ENCODE assay signal across 8 cellular contexts in the genomic region with DNA sequence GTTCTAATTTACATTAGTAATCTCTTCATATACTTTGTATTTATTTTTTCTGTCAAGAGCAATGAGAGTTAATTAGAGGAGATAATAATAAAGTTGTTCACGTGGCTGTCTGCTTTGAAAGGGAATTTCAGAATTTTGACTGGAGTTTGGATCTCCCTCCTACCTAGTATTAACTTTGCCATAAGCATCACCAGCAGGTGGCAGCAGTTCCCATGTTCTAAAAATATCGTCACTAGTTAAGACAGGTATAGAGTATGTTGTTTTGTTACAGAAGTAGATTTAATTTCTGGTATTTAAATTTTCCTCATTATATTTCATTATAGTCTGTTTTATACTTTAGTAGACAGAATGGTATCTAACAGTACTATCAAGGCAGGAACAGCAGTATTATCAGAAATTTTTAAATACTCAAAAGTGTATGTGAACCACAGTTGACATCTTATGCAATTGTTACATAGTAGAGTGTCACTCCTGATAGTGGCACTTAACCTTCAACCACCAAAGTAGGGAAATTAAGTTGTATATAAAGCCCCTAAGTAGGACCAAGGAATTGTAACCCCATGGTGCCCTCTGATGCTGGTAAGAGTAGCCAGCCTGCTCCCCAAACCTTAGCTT. TPM values are rescaled to one million over a fixed set of nuclear protein-coding genes. Genes with fewer than 3 reads are reported as not detected.
DNase-seq lines count a peak whose midpoint lies in the region; ATAC-seq, FAIRE-seq and TF ChIP-seq lines count a peak whose summit lies in the region.

No MANE protein-coding gene starts in this region.

- H3K27ac ChIP-seq in foreskin keratinocyte (no peak overlapping the region), pancreas (no peak overlapping the region), uterus (no peak overlapping the region)

- 1 to 2% methylated on average over 2 of the region's 2 CpGs for WGBS in pancreas, 2 donors

- no peaks in the 10 kb centered on the region for H3K27me3 ChIP-seq in foreskin keratinocyte
- H3K27me3 ChIP-seq in pancreas, result no peaks in the 10 kb centered on the region
- H3K27me3 ChIP-seq in uterus, result no peaks in the 10 kb centered on the region

- ATAC-seq in foreskin keratinocyte, result peak; percentile 62
- ATAC-seq in pancreas, result peak; percentile 82 to 91 (median 90)

- intact Hi-C loops in pancreas (cut with DNase I), result loop anchor here in 1 of 3 donors (10.0 kb wide), 1 partner anchor 142 kb away; no protein-coding TSS in a partner anchor
- intact Hi-C loops in uterus (cut with DNase I; ENCODE audit: low total_unique reads), result loop anchor here (5.0 kb wide), 1 partner anchor 155 kb away; no protein-coding TSS in a partner anchor

- H3K4me3 ChIP-seq in pancreas (no peak overlapping the region), uterus (no peak overlapping the region)

- DNase-seq in DMS79 treated with DMSO at 0.1 percent for 48 hours (lab: John Stamatoyannopoulos, UW) (peak; percentile 44), DMS79 (lab: John Stamatoyannopoulos, UW) (no peak), HuH-7.5 (ENCODE audit: low spot score) (peak; percentile 40), SHP77 (lab: John Stamatoyannopoulos, UW) (peak; percentile 38 to 45), foreskin keratinocyte (no peak), pancreas (peak in 5 of 6 donors; percentile 50 to 81 (median 66)), uterus (peak; percentile 70 to 80)
- DNase-seq in activated T-helper 1 cell treated with anti-CD3 and anti-CD28 coated beads, Interleukin-2, amount 50 U/mL, for 16 hours (ENCODE audit: low read depth in 1 of 2, low spot score in 1 of 2), result peak; percentile 56 to 66

- no peaks in the 10 kb centered on the region for H3K4me1 ChIP-seq in foreskin keratinocyte
- no peaks in the 10 kb centered on the region for H3K4me1 ChIP-seq in pancreas
- no peaks in the 10 kb centered on the region for H3K4me1 ChIP-seq in uterus

- no peaks in the 10 kb centered on the region for H3K9me3 ChIP-seq in pancreas
- H3K9me3 ChIP-seq in uterus, result no peaks in the 10 kb centered on the region

- no peak for TF ChIP-seq POLR2A in uterus (IDR thresholded peaks at IDR 0.05)

- H3K36me3 ChIP-seq in pancreas (peaks cover 0 to 8% (median 0%) of the 10 kb centered on the region in 3 donors), uterus (no peaks in the 10 kb centered on the region)

- TF ChIP-seq CTCF in foreskin keratinocyte (conservative IDR thresholded peaks at IDR 0.05), result peak; percentile 85
- peak; percentile 58 to 72 (median 68) for TF ChIP-seq CTCF in pancreas (IDR thresholded peaks at IDR 0.05)
- TF ChIP-seq CTCF in uterus (IDR thresholded peaks at IDR 0.05), result peak; percentile 71 to 80 (median 74)

- peak; percentile 91 for FAIRE-seq in pancreas (lab: Jason Lieb, UNC)

RNA-seq across cellular contexts. Expression of gene GNPDA1, which starts 20.4 kb away (rescaled TPM):
- total RNA-seq in foreskin keratinocyte, result 37.2 and 38.1 TPM in 2 replicates
- polyA plus RNA-seq in foreskin keratinocyte, result 25.3 and 31.3 TPM in 2 replicates
- 10 to 100 TPM in 1 of 6 donors, 1 to 10 TPM in 5; 4.1 to 15.2 (median 7.4) TPM for total RNA-seq in pancreas
- 10 to 100 TPM in 1 of 2 donors, 1 to 10 TPM in 1; 8.7 to 15.5 TPM for polyA plus RNA-seq in pancreas
- total RNA-seq in uterus, result 100 to 1,000 TPM in 1 of 4 donors, 10 to 100 TPM in 3; 13.2 to 106 (median 56.1) TPM

RNA-seq across cellular contexts. Expression of gene RNF14, which starts 23.6 kb away (rescaled TPM):
- total RNA-seq in foreskin keratinocyte, result 55.1 and 57.0 TPM in 2 replicates
- polyA plus RNA-seq in foreskin keratinocyte, result 19.8 and 23.4 TPM in 2 replicates
- 10 to 100 TPM; 15.4 to 30.4 (median 21.6) TPM for total RNA-seq in pancreas
- 10 to 100 TPM in 1 of 2 donors, 1 to 10 TPM in 1; 7.8 to 18.4 TPM for polyA plus RNA-seq in pancreas
- 10 to 100 TPM; 20.3 to 70.2 (median 46.7) TPM for total RNA-seq in uterus

RNA-seq across cellular contexts. Expression of gene PCDH12, which starts 34.5 kb away (rescaled TPM):
- total RNA-seq in foreskin keratinocyte (0.03 and 0.07 TPM in 2 replicates), pancreas (1 to 10 TPM in 3 of 6 donors, under 1 TPM in 3; 0.32 to 1.7 (median 0.93) TPM), uterus (10 to 100 TPM in 1 of 4 donors, 1 to 10 TPM in 3; 1.3 to 43.6 (median 3.6) TPM)
- polyA plus RNA-seq in foreskin keratinocyte (0.01 and 0.02 TPM in 2 replicates), pancreas (1 to 10 TPM in 1 of 2 donors, under 1 TPM in 1; 0.65 to 1.6 TPM)

Comparison
In these comparisons a context has a peak if more than half of its experiments do, and no peak if none do; other contexts are left out.
1. DNase-seq: peak in DMS79 treated with DMSO at 0.1 percent for 48 hours (single experiment), HuH-7.5 (single experiment), SHP77 (2 of 2), activated T-helper 1 cell treated with anti-CD3 and anti-CD28 coated beads, Interleukin-2, amount 50 U/mL, for 16 hours (2 of 2), pancreas (5 of 6) and uterus (2 of 2); none in DMS79 (single experiment) and foreskin keratinocyte (0 of 2).
2. Peak in every context shown above with its lines, with median percentiles within 50 percentile points of each other: CTCF ChIP-seq.